In genomic region chr16:3246876-3247275, GRCh38 we compare ENCODE assay signal across 1 cellular context.
TF ChIP-seq lines count a peak whose summit lies in the region.

No MANE protein-coding gene starts in this region.

TF ChIP-seq in HepG2, 621 proteins besides CTCF, POLR2A, EP300 and RAD21:
- TF ChIP-seq NR2C2 (CRISPR knock-in tag; IDR thresholded peaks at IDR 0.05; ENCODE audit: borderline replicate concordance): no peak
- TF ChIP-seq, protein P1, sequence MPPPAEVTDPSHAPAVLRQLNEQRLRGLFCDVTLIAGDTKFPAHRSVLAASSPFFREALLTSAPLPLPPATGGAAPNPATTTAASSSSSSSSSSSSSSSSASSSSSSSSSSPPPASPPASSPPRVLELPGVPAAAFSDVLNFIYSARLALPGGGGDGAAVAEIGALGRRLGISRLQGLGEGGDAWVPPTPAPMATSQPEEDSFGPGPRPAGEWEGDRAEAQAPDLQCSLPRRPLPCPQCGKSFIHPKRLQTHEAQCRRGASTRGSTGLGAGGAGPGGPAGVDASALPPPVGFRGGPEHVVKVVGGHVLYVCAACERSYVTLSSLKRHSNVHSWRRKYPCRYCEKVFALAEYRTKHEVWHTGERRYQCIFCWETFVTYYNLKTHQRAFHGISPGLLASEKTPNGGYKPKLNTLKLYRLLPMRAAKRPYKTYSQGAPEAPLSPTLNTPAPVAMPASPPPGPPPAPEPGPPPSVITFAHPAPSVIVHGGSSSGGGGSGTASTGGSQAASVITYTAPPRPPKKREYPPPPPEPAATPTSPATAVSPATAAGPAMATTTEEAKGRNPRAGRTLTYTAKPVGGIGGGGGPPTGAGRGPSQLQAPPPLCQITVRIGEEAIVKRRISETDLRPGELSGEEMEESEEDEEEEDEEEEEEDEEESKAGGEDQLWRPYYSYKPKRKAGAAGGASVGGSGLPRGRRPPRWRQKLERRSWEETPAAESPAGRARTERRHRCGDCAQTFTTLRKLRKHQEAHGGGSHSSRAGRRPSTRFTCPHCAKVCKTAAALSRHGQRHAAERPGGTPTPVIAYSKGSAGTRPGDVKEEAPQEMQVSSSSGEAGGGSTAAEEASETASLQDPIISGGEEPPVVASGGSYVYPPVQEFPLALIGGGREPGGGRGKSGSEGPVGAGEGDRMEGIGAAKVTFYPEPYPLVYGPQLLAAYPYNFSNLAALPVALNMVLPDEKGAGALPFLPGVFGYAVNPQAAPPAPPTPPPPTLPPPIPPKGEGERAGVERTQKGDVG (CRISPR knock-in tag; IDR thresholded peaks at IDR 0.05; ENCODE audit: borderline replicate concordance): 0 out of 2 replicates have a peak, but pooled peaks have one; percentile 36
- no peak for TF ChIP-seq ISL2 (CRISPR knock-in tag; IDR thresholded peaks at IDR 0.05)
- TF ChIP-seq, protein P2, sequence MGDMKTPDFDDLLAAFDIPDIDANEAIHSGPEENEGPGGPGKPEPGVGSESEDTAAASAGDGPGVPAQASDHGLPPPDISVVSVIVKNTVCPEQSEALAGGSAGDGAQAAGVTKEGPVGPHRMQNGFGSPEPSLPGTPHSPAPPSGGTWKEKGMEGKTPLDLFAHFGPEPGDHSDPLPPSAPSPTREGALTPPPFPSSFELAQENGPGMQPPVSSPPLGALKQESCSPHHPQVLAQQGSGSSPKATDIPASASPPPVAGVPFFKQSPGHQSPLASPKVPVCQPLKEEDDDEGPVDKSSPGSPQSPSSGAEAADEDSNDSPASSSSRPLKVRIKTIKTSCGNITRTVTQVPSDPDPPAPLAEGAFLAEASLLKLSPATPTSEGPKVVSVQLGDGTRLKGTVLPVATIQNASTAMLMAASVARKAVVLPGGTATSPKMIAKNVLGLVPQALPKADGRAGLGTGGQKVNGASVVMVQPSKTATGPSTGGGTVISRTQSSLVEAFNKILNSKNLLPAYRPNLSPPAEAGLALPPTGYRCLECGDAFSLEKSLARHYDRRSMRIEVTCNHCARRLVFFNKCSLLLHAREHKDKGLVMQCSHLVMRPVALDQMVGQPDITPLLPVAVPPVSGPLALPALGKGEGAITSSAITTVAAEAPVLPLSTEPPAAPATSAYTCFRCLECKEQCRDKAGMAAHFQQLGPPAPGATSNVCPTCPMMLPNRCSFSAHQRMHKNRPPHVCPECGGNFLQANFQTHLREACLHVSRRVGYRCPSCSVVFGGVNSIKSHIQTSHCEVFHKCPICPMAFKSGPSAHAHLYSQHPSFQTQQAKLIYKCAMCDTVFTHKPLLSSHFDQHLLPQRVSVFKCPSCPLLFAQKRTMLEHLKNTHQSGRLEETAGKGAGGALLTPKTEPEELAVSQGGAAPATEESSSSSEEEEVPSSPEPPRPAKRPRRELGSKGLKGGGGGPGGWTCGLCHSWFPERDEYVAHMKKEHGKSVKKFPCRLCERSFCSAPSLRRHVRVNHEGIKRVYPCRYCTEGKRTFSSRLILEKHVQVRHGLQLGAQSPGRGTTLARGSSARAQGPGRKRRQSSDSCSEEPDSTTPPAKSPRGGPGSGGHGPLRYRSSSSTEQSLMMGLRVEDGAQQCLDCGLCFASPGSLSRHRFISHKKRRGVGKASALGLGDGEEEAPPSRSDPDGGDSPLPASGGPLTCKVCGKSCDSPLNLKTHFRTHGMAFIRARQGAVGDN (CRISPR knock-in tag; IDR thresholded peaks at IDR 0.05): peak; percentile 30
